ENCODE assay signal across 24 cellular contexts in genomic region chr10:92173996-92174395, GRCh38.
DNase-seq lines count a peak whose midpoint lies in the region; ATAC-seq and TF ChIP-seq lines count a peak whose summit lies in the region.
"Had no signal": no experiment of that assay in that cellular context is flagged by ENCODE, and none has a peak within 500 bp of the region (broad histone marks: within the 10 kb centered on the region; RNA-seq: fewer than 3 reads in every experiment).

No MANE protein-coding gene starts in this region.

- no peaks in the 10 kb centered on the region for H3K27me3 ChIP-seq in H7 (ENCODE audit: control insufficient read depth, insufficient read depth, low read length)
- no peaks in the 10 kb centered on the region for H3K27me3 ChIP-seq in gastrocnemius medialis
- H3K27me3 ChIP-seq: BLaER1 treated with 17β-estradiol and CSF1 and Interleukin-3, amounts not matched to agents 10 nM and 100 nM; MG63; Peyer's patch had no signal

- DNase-seq in G401 (ENCODE audit: low spot score) (peak; percentile 71), H7 (peak; percentile 6), SK-MEL-5 (ENCODE audit: low read depth, low spot score) (peak; percentile 66), iPS-NIHi7 (ENCODE audit: extremely low spot score) (peak; percentile 15), gastrocnemius medialis (no peak), HK-2 (ENCODE audit: unreplicated experiment) (no peak), kidney tubule cell (ENCODE audit: low spot score) (no peak)
- DNase-seq: AML-193; CD4-positive, alpha-beta T cell; DMS79 treated with DMSO at 0.1 percent for 48 hours; IMR-90; KG1; MG63; NCI-H1105 treated with DMSO at 0.1 percent for 48 hours; NCI-H146; NCI-H1930; NCI-H446; NCI-H524 treated with DMSO at 0.1 percent for 48 hours; Peyer's patch; SHP77 treated with DMSO at 0.1 percent for 48 hours had no signal

- H3K4me3 ChIP-seq in H7 (ENCODE audit: insufficient read depth, low read depth, low read length): no peak overlapping the region
- no peak overlapping the region for H3K4me3 ChIP-seq in gastrocnemius medialis
- H3K4me3 ChIP-seq: A549; BLaER1 treated with 17β-estradiol and CSF1 and Interleukin-3, amounts not matched to agents 10 nM and 100 nM; MG63; Peyer's patch; SK-N-MC had no signal

- TF ChIP-seq POLR2A in gastrocnemius medialis (IDR thresholded peaks at IDR 0.05): no peak

- intact Hi-C loops in gastrocnemius medialis (cut with DNase I; ENCODE audit: low total_unique reads): no loop called here

- peaks cover 9 to 16% of the 10 kb centered on the region in 2 donors for H3K4me1 ChIP-seq in gastrocnemius medialis
- H3K4me1 ChIP-seq: A549, Peyer's patch had no signal

- H3K27ac ChIP-seq in gastrocnemius medialis: no peak overlapping the region
- H3K27ac ChIP-seq: A549; BLaER1 treated with 17β-estradiol and CSF1 and Interleukin-3, amounts not matched to agents 10 nM and 100 nM; Peyer's patch; SK-N-MC had no signal

- in situ Hi-C loops in G401 (cut with HindIII; ENCODE audit: low sequenced_read_pairs) (no loop called here), SK-MEL-5 (cut with HindIII; ENCODE audit: low pct_unique_long_range_greater_than_20kb, low sequenced_read_pairs) (no loop called here), gastrocnemius medialis (cut with MboI; ENCODE audit: low sequenced_read_pairs in 4 of 4) (no loop called here)

- H3K36me3 ChIP-seq in H7 (replicated peaks; ENCODE audit: control insufficient read depth, insufficient read depth, low read length) (no peaks in the 10 kb centered on the region), gastrocnemius medialis (no peaks in the 10 kb centered on the region)
- H3K36me3 ChIP-seq: MG63 had no signal

- no peaks in the 10 kb centered on the region for H3K9me3 ChIP-seq in gastrocnemius medialis
- H3K9me3 ChIP-seq: A549, MG63, Peyer's patch had no signal

- ATAC-seq in gastrocnemius medialis: no peak
- no peak for ATAC-seq in HG02642 (IDR thresholded peaks at IDR 0.05; ENCODE audit: poor library complexity, unreplicated experiment)
- ATAC-seq: A549 had no signal

- TF ChIP-seq CTCF in gastrocnemius medialis (IDR thresholded peaks at IDR 0.05 in 4 of 5, conservative IDR thresholded peaks at IDR 0.05 in 1 of 5): no peak

Comparison
In these comparisons a context has a peak if more than half of its experiments do, and no peak if none do; other contexts are left out.
1. DNase-seq: peak in G401 (single experiment), H7 (single experiment), SK-MEL-5 (single experiment) and iPS-NIHi7 (single experiment); none in gastrocnemius medialis (0 of 2), HK-2 (single experiment) and kidney tubule cell (single experiment).